In the genomic region with DNA sequence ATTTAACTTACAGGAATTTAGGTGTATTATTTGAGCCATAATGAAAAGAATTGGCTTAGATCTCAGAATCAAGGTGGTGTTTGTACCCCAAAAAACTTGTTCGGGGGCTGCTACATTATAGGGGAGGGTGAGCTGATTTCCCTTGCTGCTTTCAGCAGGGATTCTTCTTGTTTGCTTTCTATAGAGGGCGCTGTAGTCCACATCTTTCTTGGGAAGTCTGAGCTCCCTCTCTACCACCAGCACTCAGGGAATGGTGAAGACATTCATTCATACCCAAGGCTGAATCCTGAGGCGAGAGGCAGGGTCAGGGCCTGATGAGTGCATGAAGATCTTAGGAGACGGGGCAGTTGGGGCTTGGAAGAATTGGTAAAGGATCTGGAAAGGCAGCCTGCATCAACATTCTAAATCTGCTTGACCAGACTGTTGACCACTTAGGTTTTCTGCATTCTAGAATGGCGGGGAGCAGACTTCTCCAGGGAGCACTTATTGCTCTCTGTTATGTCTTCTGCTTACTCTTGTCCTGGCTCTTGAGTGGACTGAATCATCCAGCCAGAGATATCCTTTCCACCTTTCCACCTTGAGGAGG, we compare ENCODE assay signal across 8 cellular contexts. TPM values are rescaled to one million over a fixed set of nuclear protein-coding genes. Genes with fewer than 3 reads are reported as not detected.
A peak's percentile ranks its signal among the peaks of the same experiment; 100 is the strongest.
DNase-seq lines count a peak whose midpoint lies in the region; ATAC-seq, FAIRE-seq and TF ChIP-seq lines count a peak whose summit lies in the region.

No MANE protein-coding gene starts in this region.

- intact Hi-C loops in heart left ventricle (cut with DNase I) = no loop called here
- intact Hi-C loops in cardiac septum (cut with DNase I) = no loop called here
- intact Hi-C loops in ascending aorta (cut with DNase I) = no loop called here

- H3K14ac ChIP-seq in H1 (ENCODE audit: insufficient read length) = no peak overlapping the region

- H4K8ac ChIP-seq in H1 (ENCODE audit: extremely low read depth, insufficient read depth, low read length) = no peak overlapping the region

- H2AK5ac ChIP-seq in H1 (ENCODE audit: low read depth, low read length) = no peak overlapping the region

- no peak overlapping the region for H2BK12ac ChIP-seq in H1 (ENCODE audit: low read depth, low read length)

- DNase-seq in heart left ventricle = no peak
- DNase-seq in cardiac septum (ENCODE audit: low spot score) = no peak
- peak; percentile 77 for DNase-seq in NCI-H82 (lab: John Stamatoyannopoulos, UW)
- DNase-seq in H1 (ENCODE audit: low read depth in 1 of 2, low spot score in 2 of 2) = no peak
- DNase-seq in pons (ENCODE audit: low spot score) = peak; percentile 37
- DNase-seq in activated CD8-positive, alpha-beta memory T cell treated with anti-CD3 and anti-CD28 coated beads, Interleukin-2, amount 50 U/mL, for 4 hours = no peak
- DNase-seq in ascending aorta (ENCODE audit: low spot score in 2 of 2) = no peak

- H3K36me3 ChIP-seq in heart left ventricle = peaks cover 0 to 7% (median 0%) of the 10 kb centered on the region in 9 donors
- no peaks in the 10 kb centered on the region for H3K36me3 ChIP-seq in H1 (ENCODE audit: control insufficient read depth in 2 of 4, insufficient read depth in 4 of 4, low read length in 3 of 4)
- peaks cover 0 to 19% of the 10 kb centered on the region in 2 donors for H3K36me3 ChIP-seq in ascending aorta

- no peaks in the 10 kb centered on the region for H3K23me2 ChIP-seq in H1 (ENCODE audit: low read depth, low read length)

- H3K27ac ChIP-seq in heart left ventricle (no peak overlapping the region), H1 (ENCODE audit: low read depth, low read length) (no peak overlapping the region), ascending aorta (no peak overlapping the region)

- no peaks in the 10 kb centered on the region for H3K27me3 ChIP-seq in heart left ventricle
- no peaks in the 10 kb centered on the region for H3K27me3 ChIP-seq in H1 (replicated peaks in 1 of 4; ENCODE audit: control insufficient read depth in 3 of 4, extremely low read depth in 1 of 4, insufficient read depth in 3 of 4, low read length in 3 of 4)
- H3K27me3 ChIP-seq in ascending aorta = no peaks in the 10 kb centered on the region

- ATAC-seq in heart left ventricle (no peak), HG03565 (IDR thresholded peaks at IDR 0.05; ENCODE audit: unreplicated experiment) (no peak)

- no peak overlapping the region for H2BK20ac ChIP-seq in H1 (ENCODE audit: low read length)

- H3K4me3 ChIP-seq in heart left ventricle = no peak overlapping the region
- no peak overlapping the region for H3K4me3 ChIP-seq in H1 (ENCODE audit: extremely low read depth in 1 of 4, insufficient read depth in 2 of 4, low read depth in 3 of 4, low read length in 4 of 4)
- no peak overlapping the region for H3K4me3 ChIP-seq in ascending aorta

- H2BK5ac ChIP-seq in H1 (ENCODE audit: low read depth, low read length) = no peak overlapping the region

- H4K20me1 ChIP-seq in H1 (replicated peaks in 1 of 2; ENCODE audit: control insufficient read depth in 1 of 2, insufficient read depth in 2 of 2, low read length in 2 of 2) = no peaks in the 10 kb centered on the region

- CTCF ChIA-PET in H1 (lab: Charles Lee; ENCODE audit: partially characterized antibody) = interaction anchor here (0.6 to 5.7 kb wide), 49 partner anchors 9 to 1192 kb away, joined by 3 to 59 read pairs (median 4); a partner anchor contains a TSS

- H2BK15ac ChIP-seq in H1 (ENCODE audit: low read length) = no peak overlapping the region

- peak; percentile 81 to 88 for TF ChIP-seq RAD21 in H1 (IDR thresholded peaks at IDR 0.05 in 1 of 2, conservative IDR thresholded peaks at IDR 0.05 in 1 of 2; ENCODE audit: low read depth in 2 of 2, low read length in 2 of 2)

- H3K4me2 ChIP-seq in H1 (ENCODE audit: insufficient read depth in 1 of 2, low read depth in 2 of 2, low read length in 2 of 2) = no peak overlapping the region

- H3K9ac ChIP-seq in H1 (replicated peaks in 1 of 4; ENCODE audit: extremely low read depth in 1 of 4, low read depth in 3 of 4, low read length in 3 of 4) = no peak overlapping the region

- H3K18ac ChIP-seq in H1 (ENCODE audit: extremely low read depth, low read length) = no peak overlapping the region

- no peak overlapping the region for H4K91ac ChIP-seq in H1 (replicated peaks; ENCODE audit: insufficient read length, low read length)

- H2AFZ ChIP-seq in H1 (ENCODE audit: low read length) = no peak overlapping the region

- H2BK120ac ChIP-seq in H1 (replicated peaks; ENCODE audit: low read depth, low read length) = no peak overlapping the region

- TF ChIP-seq CTCF in heart left ventricle (IDR thresholded peaks at IDR 0.05) = peak in 9 of 12 donors; percentile 6 to 49 (median 23)
- TF ChIP-seq CTCF in H1 (IDR thresholded peaks at IDR 0.05; ENCODE audit: control extremely low read depth in 1 of 3, insufficient read depth in 1 of 3, low read depth in 1 of 3, low read length in 3 of 3) = peak; percentile 14 to 81 (median 64)
- TF ChIP-seq CTCF in ascending aorta (IDR thresholded peaks at IDR 0.05) = peak in 1 of 3 experiments; percentile 33

- POLR2A ChIA-PET in H1 (lab: Charles Lee; ENCODE audit: partially characterized antibody) = interaction anchor here (0.9 kb wide), 1 partner anchor 32 kb away, joined by 3 read pairs; no protein-coding TSS in a partner anchor

- no peak overlapping the region for H3K4ac ChIP-seq in H1 (replicated peaks; ENCODE audit: insufficient read length, low read depth, low read length)

- WGBS in heart left ventricle, 4 donors = 55 to 74% (median 67%) methylated on average over 4 to 5 of the region's 5 CpGs
- WGBS in H1 (ENCODE audit: extremely low coverage in 1 of 2, insufficient coverage in 1 of 2, insufficient read length in 1 of 2, insufficient replicate concordance in 2 of 2, low coverage in 1 of 2, low lambda C conversion rate in 2 of 2, missing lambda C conversion rate in 1 of 2), 2 experiments = 51% methylated on average over 5 of the region's 5 CpGs; no CpG with 5 or more reads in 1 of the 2 experiments

- peaks cover 0 to 8% (median 0%) of the 10 kb centered on the region in 12 donors for H3K4me1 ChIP-seq in heart left ventricle
- peaks cover 0 to 8% (median 4%) of the 10 kb centered on the region in 4 experiments; a peak in 5 of 7 replicates for H3K4me1 ChIP-seq in H1 (replicated peaks in 1 of 4; ENCODE audit: control insufficient read depth in 3 of 4, insufficient read depth in 4 of 4, low read length in 3 of 4)
- H3K4me1 ChIP-seq in ascending aorta = no peaks in the 10 kb centered on the region

- no peak for TF ChIP-seq POLR2A in heart left ventricle (IDR thresholded peaks at IDR 0.05)
- TF ChIP-seq POLR2A in H1 (IDR thresholded peaks at IDR 0.05; ENCODE audit: control extremely low read depth in 1 of 2, low read depth in 2 of 2, low read length in 2 of 2) = no peak

- H3K79me2 ChIP-seq in H1 (ENCODE audit: control insufficient read depth in 1 of 2, insufficient read depth in 2 of 2, low read length in 2 of 2) = no peaks in the 10 kb centered on the region

- no peak overlapping the region for H4K5ac ChIP-seq in H1 (ENCODE audit: insufficient read length, low read depth, low read length)

- H3K9me3 ChIP-seq in heart left ventricle (no peaks in the 10 kb centered on the region), H1 (ENCODE audit: insufficient read depth in 2 of 2, low read depth in 1 of 2, low read length in 1 of 2) (no peaks in the 10 kb centered on the region), ascending aorta (no peaks in the 10 kb centered on the region)

- H3K56ac ChIP-seq in H1 (replicated peaks; ENCODE audit: insufficient read length, low read depth, low read length) = no peak overlapping the region

- H3K79me1 ChIP-seq in H1 (ENCODE audit: low read depth, low read length) = no peaks in the 10 kb centered on the region

- H3K23ac ChIP-seq in H1 (ENCODE audit: insufficient read length) = no peak overlapping the region

- peak; percentile 32 for FAIRE-seq in H1 (lab: Jason Lieb, UNC)

- TF ChIP-seq EP300 in H1 (IDR thresholded peaks at IDR 0.05; ENCODE audit: borderline replicate concordance in 1 of 2, low read depth in 2 of 2, low read length in 2 of 2) = no peak

RNA-seq across cellular contexts. Expression of a gene that starts 18.9 kb away (rescaled TPM):
- total RNA-seq in heart left ventricle (not detected), cardiac septum (not detected), ascending aorta (not detected)
- polyA plus RNA-seq in heart left ventricle (not detected), H1 (2011; rRNA removed) (not detected in 2 replicates)
- total RNA-seq in H1 (2021; fragmentation: NEBNext Ultra II Directional; extraction: Animal tissue kit (Norgen Biotek cat#: 25700)) = not detected in 2 replicates
- polyA plus RNA-seq in H1 (2011; cell fraction: cytosol; rRNA removed) = not detected
- polyA plus RNA-seq in H1 (2011; cell fraction: nucleus; rRNA removed) = not detected
- 0.09 to 0.13 TPM in 2 of 4 replicates, not detected in the others for polyA plus RNA-seq in H1 (2012, experiment 1 of 2)
- polyA plus RNA-seq in H1 (2012, experiment 2 of 2) = not detected
- not detected for polyA plus RNA-seq in H1 (2013, experiment 1 of 2)
- polyA plus RNA-seq in H1 (2013, experiment 2 of 2) = not detected
- not detected in 2 replicates for polyA minus RNA-seq in H1 (2011; rRNA and poly(A)+ RNA removed)
- polyA minus RNA-seq in H1 (2011; cell fraction: cytosol; rRNA and poly(A)+ RNA removed) = not detected
- not detected for polyA minus RNA-seq in H1 (2011; cell fraction: nucleus; rRNA and poly(A)+ RNA removed)

RNA-seq across cellular contexts. Expression of a gene that starts 23.8 kb away (rescaled TPM):
- total RNA-seq in heart left ventricle (10 to 100 TPM in 1 of 9 donors, 1 to 10 TPM in 8; 3.5 to 10.8 (median 6.4) TPM), cardiac septum (2.0 TPM), ascending aorta (0.85 TPM)
- polyA plus RNA-seq in heart left ventricle (1 to 10 TPM; 1.6 to 3.1 TPM), H1 (2011; rRNA removed) (8.2 and 9.4 TPM in 2 replicates)
- total RNA-seq in H1 (2021; fragmentation: NEBNext Ultra II Directional; extraction: Animal tissue kit (Norgen Biotek cat#: 25700)) = 18.8 and 19.5 TPM in 2 replicates
- 5.7 TPM for polyA plus RNA-seq in H1 (2011; cell fraction: cytosol; rRNA removed)
- polyA plus RNA-seq in H1 (2011; cell fraction: nucleus; rRNA removed) = 17.6 TPM
- polyA plus RNA-seq in H1 (2012, experiment 1 of 2) = 9.5 to 13.0 TPM (median 11.5 TPM) in 4 replicates
- 14.5 TPM for polyA plus RNA-seq in H1 (2012, experiment 2 of 2)
- 6.7 TPM for polyA plus RNA-seq in H1 (2013, experiment 1 of 2)
- polyA plus RNA-seq in H1 (2013, experiment 2 of 2) = 6.6 TPM
- 10.7 and 14.9 TPM in 2 replicates for polyA minus RNA-seq in H1 (2011; rRNA and poly(A)+ RNA removed)
- polyA minus RNA-seq in H1 (2011; cell fraction: cytosol; rRNA and poly(A)+ RNA removed) = 7.6 TPM
- 11.2 TPM for polyA minus RNA-seq in H1 (2011; cell fraction: nucleus; rRNA and poly(A)+ RNA removed)

RNA-seq across cellular contexts. Expression of a gene that starts 54.2 kb away (rescaled TPM):
- total RNA-seq in heart left ventricle (1 to 10 TPM in 1 of 9 donors, under 1 TPM in 2, not detected in 6; 0.16 to 1.1 (median 0.54) TPM), cardiac septum (not detected), ascending aorta (not detected)
- polyA plus RNA-seq in heart left ventricle (under 1 TPM in 1 of 2 donors, not detected in 1; 0.11 TPM), H1 (2011; rRNA removed) (not detected in 2 replicates)
- not detected in 2 replicates for total RNA-seq in H1 (2021; fragmentation: NEBNext Ultra II Directional; extraction: Animal tissue kit (Norgen Biotek cat#: 25700))
- not detected for polyA plus RNA-seq in H1 (2011; cell fraction: cytosol; rRNA removed)
- polyA plus RNA-seq in H1 (2011; cell fraction: nucleus; rRNA removed) = not detected
- polyA plus RNA-seq in H1 (2012, experiment 1 of 2) = not detected in 4 replicates
- not detected for polyA plus RNA-seq in H1 (2012, experiment 2 of 2)
- polyA plus RNA-seq in H1 (2013, experiment 1 of 2) = not detected
- not detected for polyA plus RNA-seq in H1 (2013, experiment 2 of 2)
- polyA minus RNA-seq in H1 (2011; rRNA and poly(A)+ RNA removed) = not detected in 2 replicates
- not detected for polyA minus RNA-seq in H1 (2011; cell fraction: cytosol; rRNA and poly(A)+ RNA removed)
- not detected for polyA minus RNA-seq in H1 (2011; cell fraction: nucleus; rRNA and poly(A)+ RNA removed)

Comparison
In these comparisons a context has a peak if more than half of its experiments do, and no peak if none do; other contexts are left out.
1. DNase-seq: peak in NCI-H82 (single experiment) and pons (single experiment); none in heart left ventricle (0 of 5), cardiac septum (single experiment), H1 (0 of 2), activated CD8-positive, alpha-beta memory T cell treated with anti-CD3 and anti-CD28 coated beads, Interleukin-2, amount 50 U/mL, for 4 hours (single experiment) and ascending aorta (0 of 2).